ENCODE assay signal across 22 cellular contexts in the genomic region with DNA sequence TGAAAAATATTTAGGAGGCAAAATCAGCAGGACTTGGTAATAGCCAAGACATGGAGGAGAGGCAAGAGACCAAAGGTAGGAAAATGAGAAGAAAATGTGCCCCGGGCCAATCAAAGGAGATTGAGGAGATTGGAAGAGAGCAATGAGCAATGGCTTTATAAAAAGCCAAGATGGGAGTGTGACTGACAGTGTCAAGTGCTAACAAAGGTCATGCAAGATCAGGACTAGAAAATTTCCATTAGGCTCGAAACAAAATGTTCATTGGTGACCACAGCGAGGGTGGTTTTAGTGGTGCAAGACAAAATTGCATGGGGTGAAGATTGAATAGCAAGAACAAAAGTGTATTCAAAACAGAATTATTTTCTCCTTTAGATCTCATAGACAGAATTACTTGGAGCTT. TPM values are rescaled to one million over a fixed set of nuclear protein-coding genes. Genes with fewer than 3 reads are reported as not detected.
A peak's percentile ranks its signal among the peaks of the same experiment; 100 is the strongest.
DNase-seq lines count a peak whose midpoint lies in the region; ATAC-seq and TF ChIP-seq lines count a peak whose summit lies in the region.
"Had no signal": no experiment of that assay in that cellular context is flagged by ENCODE, and none has a peak within 500 bp of the region (broad histone marks: within the 10 kb centered on the region; RNA-seq: fewer than 3 reads in every experiment).

No MANE protein-coding gene starts in this region.

- ATAC-seq in Right ventricle myocardium superior (ENCODE audit: poor library complexity) (peak; percentile 27), psoas muscle (peak in 3 of 4 donors; percentile 37 to 47 (median 42)), GM19023 (IDR thresholded peaks at IDR 0.05; ENCODE audit: unreplicated experiment) (no peak), GM21423 (IDR thresholded peaks at IDR 0.05; ENCODE audit: unreplicated experiment) (no peak)
- ATAC-seq: GM12878 had no signal

- H3K79me1 ChIP-seq in mesendoderm (ENCODE audit: low read length), result no peaks in the 10 kb centered on the region

- no peak overlapping the region for H2BK15ac ChIP-seq in mesendoderm (replicated peaks; ENCODE audit: low read depth)

- no peak overlapping the region for H2AK5ac ChIP-seq in mesendoderm (ENCODE audit: low read length)

- H3K27ac ChIP-seq in mesendoderm (ENCODE audit: low read depth, low read length) (no peak overlapping the region), psoas muscle (no peak overlapping the region)
- H3K27ac ChIP-seq: 22Rv1; BLaER1 treated with 17β-estradiol and CSF1 and Interleukin-3, amounts not matched to agents 10 nM and 100 nM; GM23248 had no signal

- DNase-seq in Right ventricle myocardium superior (no peak), cardiac septum (ENCODE audit: low spot score) (no peak), mesendoderm (no peak), psoas muscle (no peak), posterior cingulate gyrus (no peak), NCI-H748 (lab: John Stamatoyannopoulos, UW; ENCODE audit: unreplicated experiment) (no peak)
- DNase-seq: AML-193; BE2C; CD4-positive, alpha-beta T cell; CD8-positive, alpha-beta memory T cell; DMS 273 treated with DMSO at 0.1 percent for 48 hours; DMS79; EL; GDM1; GM23248; H7; HCEC 1CT had no signal

- no peaks in the 10 kb centered on the region for H3K27me3 ChIP-seq in mesendoderm (ENCODE audit: insufficient read depth, low read length, poor library complexity)
- H3K27me3 ChIP-seq in psoas muscle (ENCODE audit: insufficient read depth in 3 of 3, low read length in 2 of 3), result peaks cover 0 to 25% (median 0%) of the 10 kb centered on the region in 3 donors
- H3K27me3 ChIP-seq: BE2C; BLaER1 treated with 17β-estradiol and CSF1 and Interleukin-3, amounts not matched to agents 10 nM and 100 nM had no signal

- no peak overlapping the region for H4K8ac ChIP-seq in mesendoderm (ENCODE audit: low read depth, low read length)

- no peak overlapping the region for H3K4ac ChIP-seq in mesendoderm (ENCODE audit: low read depth, low read length)

- no peak overlapping the region for H2BK120ac ChIP-seq in mesendoderm (ENCODE audit: low read depth, low read length)

- no peak overlapping the region for H2BK5ac ChIP-seq in mesendoderm (ENCODE audit: low read length)

- H3K79me2 ChIP-seq in mesendoderm (ENCODE audit: control insufficient read depth, insufficient read depth, low read length), result no peaks in the 10 kb centered on the region

- no peaks in the 10 kb centered on the region for H3K36me3 ChIP-seq in mesendoderm (ENCODE audit: control insufficient read depth, insufficient read depth, low read length)
- H3K36me3 ChIP-seq in psoas muscle (ENCODE audit: insufficient read depth in 1 of 2, low read depth in 1 of 2), result no peaks in the 10 kb centered on the region
- H3K36me3 ChIP-seq: BE2C; BLaER1 treated with 17β-estradiol and CSF1 and Interleukin-3, amounts not matched to agents 10 nM and 100 nM had no signal

- intact Hi-C loops in Right ventricle myocardium superior (cut with DNase I), result no loop called here
- intact Hi-C loops in cardiac septum (cut with DNase I), result no loop called here
- intact Hi-C loops in psoas muscle (cut with DNase I), result no loop called here
- intact Hi-C loops in posterior cingulate gyrus (cut with DNase I), result no loop called here

- no peaks in the 10 kb centered on the region for H3K9me3 ChIP-seq in psoas muscle
- H3K9me3 ChIP-seq: BE2C; BLaER1 treated with 17β-estradiol and CSF1 and Interleukin-3, amounts not matched to agents 10 nM and 100 nM had no signal

- no peak for TF ChIP-seq CTCF in psoas muscle (IDR thresholded peaks at IDR 0.05)

- H3K4me3 ChIP-seq in mesendoderm (ENCODE audit: low read length), result no peak overlapping the region
- no peak overlapping the region for H3K4me3 ChIP-seq in psoas muscle
- H3K4me3 ChIP-seq: BLaER1 treated with 17β-estradiol and CSF1 and Interleukin-3, amounts not matched to agents 10 nM and 100 nM; GM12878; GM23248 had no signal

- H3K56ac ChIP-seq in mesendoderm (ENCODE audit: low read length), result no peak overlapping the region

- WGBS in mesendoderm (ENCODE audit: extremely low coverage, insufficient coverage, low lambda C conversion rate), result no CpG with 5 or more reads among the region's 3 CpGs
- WGBS in psoas muscle, 3 donors, result 28 to 35% (median 30%) methylated on average over 3 of the region's 3 CpGs

- no peak overlapping the region for H3K23ac ChIP-seq in mesendoderm (ENCODE audit: low read length)

- no peak overlapping the region for H4K5ac ChIP-seq in mesendoderm (ENCODE audit: low read length)

- H3K18ac ChIP-seq in mesendoderm (ENCODE audit: low read length), result peak overlapping the region; percentile 53

- no peak overlapping the region for H3K9ac ChIP-seq in mesendoderm (ENCODE audit: low read length)
- H3K9ac ChIP-seq: BLaER1 treated with 17β-estradiol and CSF1 and Interleukin-3, amounts not matched to agents 10 nM and 100 nM; GM23248 had no signal

- no peak overlapping the region for H3K4me2 ChIP-seq in mesendoderm (ENCODE audit: low read length)
- H3K4me2 ChIP-seq: BLaER1 treated with 17β-estradiol and CSF1 and Interleukin-3, amounts not matched to agents 10 nM and 100 nM had no signal

- H3K4me1 ChIP-seq in mesendoderm (ENCODE audit: control insufficient read depth, low read depth, low read length) (peaks cover 5% of the 10 kb centered on the region), psoas muscle (no peaks in the 10 kb centered on the region)
- H3K4me1 ChIP-seq: BE2C; BLaER1 treated with 17β-estradiol and CSF1 and Interleukin-3, amounts not matched to agents 10 nM and 100 nM had no signal

RNA-seq across cellular contexts. Expression of a gene that starts 45.2 kb away (rescaled TPM):
- total RNA-seq in Right ventricle myocardium superior, result 21.1 TPM
- 32.9 TPM for total RNA-seq in cardiac septum
- polyA plus RNA-seq in mesendoderm (2013, experiment 1 of 2), result 6.0 TPM
- 6.6 TPM for polyA plus RNA-seq in mesendoderm (2013, experiment 2 of 2)
- total RNA-seq in psoas muscle, result 10 to 100 TPM in 2 of 4 donors, 1 to 10 TPM in 2; 8.0 to 19.2 (median 12.5) TPM
- polyA plus RNA-seq in psoas muscle, result 1 to 10 TPM; 2.9 to 7.0 (median 4.7) TPM

Comparison
In these comparisons a context has a peak if more than half of its experiments do, and no peak if none do; other contexts are left out.
1. ATAC-seq: peak in Right ventricle myocardium superior (single experiment) and psoas muscle (3 of 4); none in GM19023 (single experiment) and GM21423 (single experiment).